Comparison of ENCODE assay signal across 1 cellular context in genomic region chr18:32770651-32771168, GRCh38.
TF ChIP-seq lines count a peak whose summit lies in the region.

No MANE protein-coding gene starts in this region.

TF ChIP-seq in HepG2, 621 proteins besides CTCF, POLR2A, EP300 and RAD21 (continued from another document):
- TF ChIP-seq UBTF (CRISPR knock-in tag; IDR thresholded peaks at IDR 0.05), result no peak
- TF ChIP-seq ARNT2 (CRISPR knock-in tag; IDR thresholded peaks at IDR 0.05; ENCODE audit: low read depth), result peak; percentile 57; the same call in 1 of the 2 replicates
- TF ChIP-seq, protein P1, sequence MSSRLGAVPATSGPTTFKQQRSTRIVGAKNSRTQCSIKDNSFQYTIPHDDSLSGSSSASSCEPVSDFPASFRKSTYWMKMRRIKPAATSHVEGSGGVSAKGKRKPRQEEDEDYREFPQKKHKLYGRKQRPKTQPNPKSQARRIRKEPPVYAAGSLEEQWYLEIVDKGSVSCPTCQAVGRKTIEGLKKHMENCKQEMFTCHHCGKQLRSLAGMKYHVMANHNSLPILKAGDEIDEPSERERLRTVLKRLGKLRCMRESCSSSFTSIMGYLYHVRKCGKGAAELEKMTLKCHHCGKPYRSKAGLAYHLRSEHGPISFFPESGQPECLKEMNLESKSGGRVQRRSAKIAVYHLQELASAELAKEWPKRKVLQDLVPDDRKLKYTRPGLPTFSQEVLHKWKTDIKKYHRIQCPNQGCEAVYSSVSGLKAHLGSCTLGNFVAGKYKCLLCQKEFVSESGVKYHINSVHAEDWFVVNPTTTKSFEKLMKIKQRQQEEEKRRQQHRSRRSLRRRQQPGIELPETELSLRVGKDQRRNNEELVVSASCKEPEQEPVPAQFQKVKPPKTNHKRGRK (CRISPR knock-in tag; IDR thresholded peaks at IDR 0.05), result no peak
- TF ChIP-seq ZNF749 (CRISPR knock-in tag; IDR thresholded peaks at IDR 0.05; ENCODE audit: borderline replicate concordance), result no peak
- no peak for TF ChIP-seq ZNF773 (CRISPR knock-in tag; IDR thresholded peaks at IDR 0.05; ENCODE audit: borderline replicate concordance)
- peak; percentile 44 for TF ChIP-seq RBM22 (optimal IDR thresholded peaks at IDR 0.05; ENCODE audit: low read length)
- TF ChIP-seq NFYB (CRISPR knock-in tag; IDR thresholded peaks at IDR 0.05), result 0 out of 2 replicates have a peak, but pooled peaks have one; percentile 20
- TF ChIP-seq SP1 (IDR thresholded peaks at IDR 0.05), result no peak
- TF ChIP-seq SP1 (CRISPR knock-in tag; IDR thresholded peaks at IDR 0.05), result no peak; the same call in 1 of the 2 replicates
- 0 out of 2 replicates have a peak, but pooled peaks have one; percentile 13 for TF ChIP-seq HOXD1 (CRISPR knock-in tag; IDR thresholded peaks at IDR 0.05)
- 0 out of 2 replicates have a peak, but pooled peaks have one; percentile 5 for TF ChIP-seq ZNF644 (CRISPR knock-in tag; IDR thresholded peaks at IDR 0.05; ENCODE audit: low read depth)
- no peak for TF ChIP-seq ZNF747 (CRISPR knock-in tag; IDR thresholded peaks at IDR 0.05; ENCODE audit: borderline replicate concordance)
- no peak for TF ChIP-seq FOXM1 (CRISPR knock-in tag; IDR thresholded peaks at IDR 0.05)
- TF ChIP-seq PBX2 (CRISPR knock-in tag; IDR thresholded peaks at IDR 0.05), result no peak
- peak; percentile 52 for TF ChIP-seq SRSF1 (optimal IDR thresholded peaks at IDR 0.05; ENCODE audit: low read depth, low read length)
- TF ChIP-seq ISL2 (CRISPR knock-in tag; IDR thresholded peaks at IDR 0.05), result peak; percentile 17; the same call in 1 of the 2 replicates
- no peak for TF ChIP-seq MLX (CRISPR knock-in tag; IDR thresholded peaks at IDR 0.05)
- TF ChIP-seq RBFOX2 (IDR thresholded peaks at IDR 0.05; ENCODE audit: low read depth, low read length), result peak; percentile 65; the same call in 1 of the 2 replicates
- TF ChIP-seq, protein P2, sequence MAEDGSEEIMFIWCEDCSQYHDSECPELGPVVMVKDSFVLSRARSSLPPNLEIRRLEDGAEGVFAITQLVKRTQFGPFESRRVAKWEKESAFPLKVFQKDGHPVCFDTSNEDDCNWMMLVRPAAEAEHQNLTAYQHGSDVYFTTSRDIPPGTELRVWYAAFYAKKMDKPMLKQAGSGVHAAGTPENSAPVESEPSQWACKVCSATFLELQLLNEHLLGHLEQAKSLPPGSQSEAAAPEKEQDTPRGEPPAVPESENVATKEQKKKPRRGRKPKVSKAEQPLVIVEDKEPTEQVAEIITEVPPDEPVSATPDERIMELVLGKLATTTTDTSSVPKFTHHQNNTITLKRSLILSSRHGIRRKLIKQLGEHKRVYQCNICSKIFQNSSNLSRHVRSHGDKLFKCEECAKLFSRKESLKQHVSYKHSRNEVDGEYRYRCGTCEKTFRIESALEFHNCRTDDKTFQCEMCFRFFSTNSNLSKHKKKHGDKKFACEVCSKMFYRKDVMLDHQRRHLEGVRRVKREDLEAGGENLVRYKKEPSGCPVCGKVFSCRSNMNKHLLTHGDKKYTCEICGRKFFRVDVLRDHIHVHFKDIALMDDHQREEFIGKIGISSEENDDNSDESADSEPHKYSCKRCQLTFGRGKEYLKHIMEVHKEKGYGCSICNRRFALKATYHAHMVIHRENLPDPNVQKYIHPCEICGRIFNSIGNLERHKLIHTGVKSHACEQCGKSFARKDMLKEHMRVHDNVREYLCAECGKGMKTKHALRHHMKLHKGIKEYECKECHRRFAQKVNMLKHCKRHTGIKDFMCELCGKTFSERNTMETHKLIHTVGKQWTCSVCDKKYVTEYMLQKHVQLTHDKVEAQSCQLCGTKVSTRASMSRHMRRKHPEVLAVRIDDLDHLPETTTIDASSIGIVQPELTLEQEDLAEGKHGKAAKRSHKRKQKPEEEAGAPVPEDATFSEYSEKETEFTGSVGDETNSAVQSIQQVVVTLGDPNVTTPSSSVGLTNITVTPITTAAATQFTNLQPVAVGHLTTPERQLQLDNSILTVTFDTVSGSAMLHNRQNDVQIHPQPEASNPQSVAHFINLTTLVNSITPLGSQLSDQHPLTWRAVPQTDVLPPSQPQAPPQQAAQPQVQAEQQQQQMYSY (CRISPR knock-in tag; IDR thresholded peaks at IDR 0.05), result 0 out of 2 replicates have a peak, but pooled peaks have one; percentile 17
- no peak for TF ChIP-seq ELF3 (CRISPR knock-in tag; IDR thresholded peaks at IDR 0.05)
- TF ChIP-seq KMT2B (CRISPR knock-in tag; IDR thresholded peaks at IDR 0.05), result no peak; the same call in 1 of the 2 replicates
- TF ChIP-seq ZNF101 (CRISPR knock-in tag; IDR thresholded peaks at IDR 0.05; ENCODE audit: borderline replicate concordance, low read depth), result no peak
- TF ChIP-seq PHB2 (IDR thresholded peaks at IDR 0.05; ENCODE audit: partially characterized antibody), result no peak
- TF ChIP-seq RXRB (CRISPR knock-in tag; IDR thresholded peaks at IDR 0.05; ENCODE audit: borderline replicate concordance), result no peak
- TF ChIP-seq DMAP1 (CRISPR knock-in tag; IDR thresholded peaks at IDR 0.05), result 0 out of 2 replicates have a peak, but pooled peaks have one; percentile 13
